In genomic region chr5:65077653-65078052, GRCh38 we compare ENCODE assay signal across 22 cellular contexts.
"Had no signal": no experiment of that assay in that cellular context is flagged by ENCODE, and none has a peak within 500 bp of the region (broad histone marks: within the 10 kb centered on the region; RNA-seq: fewer than 3 reads in every experiment).

No MANE protein-coding gene starts in this region.

- H3K27me3 ChIP-seq: cardiac muscle cell, foreskin keratinocyte, sigmoid colon, spleen, testis, upper lobe of left lung had no signal

- H3K9me3 ChIP-seq: sigmoid colon, spleen, testis, upper lobe of left lung had no signal

- H3K4me3 ChIP-seq: cardiac muscle cell, sigmoid colon, spleen, testis, upper lobe of left lung had no signal

- H3K4me1 ChIP-seq: foreskin keratinocyte had no signal

- FAIRE-seq: keratinocyte had no signal

- DNase-seq: activated CD4-positive, alpha-beta T cell treated with anti-CD3 and anti-CD28 coated beads for 1 hour; activated CD4-positive, alpha-beta T cell treated with anti-CD3 and anti-CD28 coated beads, Interleukin-2, amount 50 U/mL, for 4 hours; activated naive CD4-positive, alpha-beta T cell; activated naive CD8-positive, alpha-beta T cell treated with anti-CD3 and anti-CD28 coated beads for 36 hours; activated T-cell treated with anti-CD3 and anti-CD28 coated beads for 4 hours; amniotic stem cell; effector memory CD8-positive, alpha-beta T cell; foreskin keratinocyte; hippocampal formation; mammary epithelial cell; naive thymus-derived CD4-positive, alpha-beta T cell; posterior cingulate gyrus; sigmoid colon; spleen; stimulated activated CD4-positive, alpha-beta T cell treated with anti-CD3 and anti-CD28 coated beads, Interleukin-4, amount 100 ng/mL, for 4 hours; T1000; testis; upper lobe of left lung had no signal

- H3K27ac ChIP-seq: foreskin keratinocyte, sigmoid colon, spleen, testis had no signal

- ATAC-seq: activated T-helper 17 cell treated with anti-CD3 and anti-CD28 coated beads, Interleukin-2, amount 50 U/mL, for 72 hours; effector memory CD8-positive, alpha-beta T cell; foreskin keratinocyte; naive thymus-derived CD4-positive, alpha-beta T cell; stimulated activated memory B cell treated with anti-CD40 and anti-IgM and Interleukin-4, amounts not matched to agents 10 μg/mL and 1 μg/mL and 100 μg/mL, for 72 hours had no signal

- H3K36me3 ChIP-seq: cardiac muscle cell, sigmoid colon, spleen, upper lobe of left lung had no signal
